In genomic region chr4:139896242-139896752, GRCh38 we compare ENCODE assay signal across 32 cellular contexts.
"Had no signal": no experiment of that assay in that cellular context is flagged by ENCODE, and none has a peak within 500 bp of the region (broad histone marks: within the 10 kb centered on the region; RNA-seq: fewer than 3 reads in every experiment).

No MANE protein-coding gene starts in this region.

- H3K27ac ChIP-seq: adrenal gland, body of pancreas, breast epithelium, KMS-11, VCaP had no signal

- H3K4me3 ChIP-seq: adrenal gland, body of pancreas, breast epithelium had no signal

- H3K4me3 Mint-ChIP-seq: activated B cell treated with CpG ODN at 0.5 μM for 24 hours; activated CD4-positive, alpha-beta memory T cell treated with anti-CD3 and anti-CD28 coated beads for 36 hours; activated naive CD4-positive, alpha-beta T cell treated with anti-CD3 and anti-CD28 coated beads for 36 hours; activated T-cell treated with anti-CD3 and anti-CD28 coated beads, Interleukin-2, amount 50 U/mL, for 4 hours; activated T-helper 1 cell treated with anti-CD3 and anti-CD28 coated beads, Interleukin-12 subunit alpha, Interleukin-12 subunit beta, Interleukin-2, Interleukin-4 antibody, amounts not matched to agents 30 ng/mL and 10 ng/mL and 1 ng/mL, durations not matched to agents 14 hours and 24 hours and 36 hours had no signal

- H3K9me3 ChIP-seq: adrenal gland, body of pancreas, breast epithelium had no signal

- H3K36me3 Mint-ChIP-seq: activated CD4-positive, alpha-beta memory T cell treated with anti-CD3 and anti-CD28 coated beads for 36 hours; activated naive CD4-positive, alpha-beta T cell treated with anti-CD3 and anti-CD28 coated beads, Interleukin-2, amount 50 U/mL, for 72 hours had no signal

- H3K4me1 ChIP-seq: breast epithelium had no signal

- DNase-seq: activated B cell treated with CpG ODN at 0.5 μM for 24 hours; activated CD4-positive, alpha-beta memory T cell treated with anti-CD3 and anti-CD28 coated beads for 36 hours; activated CD4-positive, alpha-beta T cell treated with anti-CD3 and anti-CD28 coated beads for 4 hours; activated CD4-positive, alpha-beta T cell treated with anti-CD3 and anti-CD28 coated beads, Interleukin-2, amount 50 U/mL, for 1 hour; activated CD4-positive, CD25-positive, alpha-beta regulatory T cell treated with anti-CD3 and anti-CD28 coated beads, Interleukin-2, amount 50 U/mL, for 72 hours; activated CD8-positive, alpha-beta memory T cell treated with anti-CD3 and anti-CD28 coated beads, Interleukin-2, amount 50 U/mL, for 4 hours; activated gamma-delta T cell treated with Interleukin-2 at 50 U/mL for 16 hours; activated naive CD4-positive, alpha-beta T cell treated with anti-CD3 and anti-CD28 coated beads for 36 hours; activated T-cell treated with anti-CD3 and anti-CD28 coated beads for 4 hours; activated T-cell treated with anti-CD3 and anti-CD28 coated beads, Interleukin-2, amount 50 U/mL, for 4 hours; adrenal gland; body of pancreas; MM.1S; MV-4-11; NCI-H1092; NCI-H1694; NCI-H1930; NCI-H2081 treated with DMSO at 0.1 percent for 48 hours; NCI-H446; NCI-H510A treated with DMSO at 0.1 percent for 48 hours; NCI-H526 treated with DMSO at 0.1 percent for 48 hours; OCI-M1; Right ventricle myocardium superior; SW 1271; T-helper 1 cell; T-helper 2 cell; T-helper 9 cell had no signal

- H3K27me3 Mint-ChIP-seq: activated B cell treated with CpG ODN at 0.5 μM for 24 hours had no signal

- H3K36me3 ChIP-seq: adrenal gland, breast epithelium had no signal

- H3K9ac ChIP-seq: KMS-11 had no signal

- H3K27me3 ChIP-seq: adrenal gland, body of pancreas, breast epithelium had no signal

- H3K27ac Mint-ChIP-seq: activated B cell treated with CpG ODN at 0.5 μM for 24 hours; activated CD4-positive, alpha-beta memory T cell treated with anti-CD3 and anti-CD28 coated beads for 36 hours; activated naive CD4-positive, alpha-beta T cell treated with anti-CD3 and anti-CD28 coated beads for 36 hours; activated naive CD4-positive, alpha-beta T cell treated with anti-CD3 and anti-CD28 coated beads, Interleukin-2, amount 50 U/mL, for 72 hours; activated T-helper 1 cell treated with anti-CD3 and anti-CD28 coated beads, Interleukin-12 subunit alpha, Interleukin-12 subunit beta, Interleukin-2, Interleukin-4 antibody, amounts not matched to agents 30 ng/mL and 10 ng/mL and 1 ng/mL, durations not matched to agents 14 hours and 24 hours and 36 hours had no signal

- ATAC-seq: activated naive CD4-positive, alpha-beta T cell treated with anti-CD3 and anti-CD28 coated beads, Interleukin-2, amount 50 U/mL, for 72 hours; activated T-cell treated with anti-CD3 and anti-CD28 coated beads, Interleukin-2, amount 50 U/mL, for 4 hours; body of pancreas had no signal

- H3K9me3 Mint-ChIP-seq: activated B cell treated with CpG ODN at 0.5 μM for 24 hours; activated CD4-positive, alpha-beta memory T cell treated with anti-CD3 and anti-CD28 coated beads for 36 hours; activated naive CD4-positive, alpha-beta T cell treated with anti-CD3 and anti-CD28 coated beads for 36 hours; activated naive CD4-positive, alpha-beta T cell treated with anti-CD3 and anti-CD28 coated beads, Interleukin-2, amount 50 U/mL, for 72 hours; activated T-cell treated with anti-CD3 and anti-CD28 coated beads, Interleukin-2, amount 50 U/mL, for 4 hours; activated T-helper 1 cell treated with anti-CD3 and anti-CD28 coated beads, Interleukin-12 subunit alpha, Interleukin-12 subunit beta, Interleukin-2, Interleukin-4 antibody, amounts not matched to agents 30 ng/mL and 10 ng/mL and 1 ng/mL, durations not matched to agents 14 hours and 24 hours and 36 hours had no signal
